15 cellular contexts compared by ENCODE assay signal in the genomic region with DNA sequence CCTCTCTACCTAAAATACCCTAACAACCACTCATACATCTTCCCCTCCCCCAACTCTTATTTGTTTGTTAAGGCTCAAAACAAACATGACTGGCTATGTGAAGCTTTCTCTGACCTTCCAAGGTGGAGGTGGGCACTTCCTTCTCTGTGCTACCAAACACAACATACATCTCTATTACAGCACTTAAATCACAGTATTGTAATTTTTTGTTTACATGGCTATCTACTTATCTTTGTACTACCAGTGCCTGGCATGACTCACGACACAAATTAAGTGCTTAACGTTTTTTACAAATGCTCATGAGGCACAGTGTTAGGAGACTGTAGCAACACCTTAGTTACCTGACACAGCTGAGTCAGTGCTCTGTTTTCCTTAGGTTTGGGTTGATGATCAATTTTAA. TPM values are rescaled to one million over a fixed set of nuclear protein-coding genes. Genes with fewer than 3 reads are reported as not detected.
DNase-seq lines count a peak whose midpoint lies in the region; ATAC-seq and TF ChIP-seq lines count a peak whose summit lies in the region.
"Had no signal": no experiment of that assay in that cellular context is flagged by ENCODE, and none has a peak within 500 bp of the region (broad histone marks: within the 10 kb centered on the region; RNA-seq: fewer than 3 reads in every experiment).

No MANE protein-coding gene starts in this region.

- 29 to 47% (median 31%) methylated on average over 2 of the region's 2 CpGs for WGBS in psoas muscle, 3 donors

- intact Hi-C loops in psoas muscle (cut with DNase I) = no loop called here

- peak in 3 of 4 donors; percentile 31 to 38 (median 34) for ATAC-seq in psoas muscle
- no peak for ATAC-seq in activated naive CD8-positive, alpha-beta T cell treated with anti-CD3 and anti-CD28 coated beads, Interleukin-2, amount 50 U/mL, for 24 hours

- H3K36me3 ChIP-seq in psoas muscle (ENCODE audit: insufficient read depth in 1 of 2, low read depth in 1 of 2) = no peaks in the 10 kb centered on the region
- H3K36me3 ChIP-seq: spleen had no signal

- H3K27ac ChIP-seq in caudate nucleus (ENCODE audit: low read depth, low read length) = peak overlapping the region; percentile 46
- H3K27ac ChIP-seq in psoas muscle = peak overlapping the region; percentile 34
- H3K27ac ChIP-seq: spleen had no signal

- H3K4me3 Mint-ChIP-seq in activated naive CD8-positive, alpha-beta T cell treated with anti-CD3 and anti-CD28 coated beads, Interleukin-2, amount 50 U/mL, for 24 hours = no peak overlapping the region
- H3K4me3 Mint-ChIP-seq: nephron had no signal

- no peak overlapping the region for H3K27ac Mint-ChIP-seq in activated naive CD8-positive, alpha-beta T cell treated with anti-CD3 and anti-CD28 coated beads, Interleukin-2, amount 50 U/mL, for 24 hours
- H3K27ac Mint-ChIP-seq: nephron had no signal

- no peaks in the 10 kb centered on the region for H3K27me3 Mint-ChIP-seq in activated naive CD8-positive, alpha-beta T cell treated with anti-CD3 and anti-CD28 coated beads, Interleukin-2, amount 50 U/mL, for 24 hours

- DNase-seq in NCI-H2107 treated with DMSO at 0.1 percent for 48 hours (lab: John Stamatoyannopoulos, UW; ENCODE audit: unreplicated experiment) (peak; percentile 39), NCI-H2107 (lab: John Stamatoyannopoulos, UW) (no peak), NCI-H345 (lab: John Stamatoyannopoulos, UW) (peak; percentile 45), caudate nucleus (lab: John Stamatoyannopoulos, UW) (no peak), psoas muscle (no peak), NCI-H446 treated with DMSO at 0.1 percent for 48 hours (lab: John Stamatoyannopoulos, UW) (no peak), GM03348 (ENCODE audit: low spot score) (no peak)
- DNase-seq in activated naive CD8-positive, alpha-beta T cell treated with anti-CD3 and anti-CD28 coated beads, Interleukin-2, amount 50 U/mL, for 24 hours = no peak
- DNase-seq: activated naive CD4-positive, alpha-beta T cell treated with anti-CD3 and anti-CD28 coated beads, Interleukin-2, amount 50 U/mL, for 16 hours; DMS79; foreskin fibroblast; kidney; spleen; T1000 had no signal

- TF ChIP-seq CTCF in psoas muscle (IDR thresholded peaks at IDR 0.05) = no peak

- H3K36me3 Mint-ChIP-seq in activated naive CD8-positive, alpha-beta T cell treated with anti-CD3 and anti-CD28 coated beads, Interleukin-2, amount 50 U/mL, for 24 hours (ENCODE audit: low read depth) = no peaks in the 10 kb centered on the region

- peaks cover 38% of the 10 kb centered on the region for H3K4me1 ChIP-seq in psoas muscle
- H3K4me1 ChIP-seq: spleen had no signal

- H3K4me3 ChIP-seq in psoas muscle = no peak overlapping the region
- H3K4me3 ChIP-seq: spleen had no signal

- H3K4me1 Mint-ChIP-seq in activated naive CD8-positive, alpha-beta T cell treated with anti-CD3 and anti-CD28 coated beads, Interleukin-2, amount 50 U/mL, for 24 hours = peaks cover 5% of the 10 kb centered on the region

- no peaks in the 10 kb centered on the region for H3K27me3 ChIP-seq in psoas muscle (ENCODE audit: insufficient read depth in 3 of 3, low read length in 2 of 3)
- H3K27me3 ChIP-seq: spleen had no signal

- H3K9me3 Mint-ChIP-seq in activated naive CD8-positive, alpha-beta T cell treated with anti-CD3 and anti-CD28 coated beads, Interleukin-2, amount 50 U/mL, for 24 hours = no peaks in the 10 kb centered on the region
- H3K9me3 Mint-ChIP-seq: nephron had no signal

- no peaks in the 10 kb centered on the region for H3K9me3 ChIP-seq in psoas muscle
- H3K9me3 ChIP-seq: spleen had no signal

RNA-seq across cellular contexts. Expression of a gene that starts 18.6 kb away (rescaled TPM):
- 10 to 100 TPM; 32.7 to 52.4 (median 36.2) TPM for total RNA-seq in psoas muscle
- polyA plus RNA-seq in psoas muscle = 10 to 100 TPM in 2 of 3 donors, 1 to 10 TPM in 1; 3.2 to 36.5 (median 11.1) TPM

Comparison
In these comparisons a context has a peak if more than half of its experiments do, and no peak if none do; other contexts are left out.
1. DNase-seq: peak in NCI-H2107 treated with DMSO at 0.1 percent for 48 hours (single experiment) and NCI-H345 (single experiment); none in NCI-H2107 (single experiment), caudate nucleus (0 of 61), psoas muscle (0 of 2), activated naive CD8-positive, alpha-beta T cell treated with anti-CD3 and anti-CD28 coated beads, Interleukin-2, amount 50 U/mL, for 24 hours (single experiment), NCI-H446 treated with DMSO at 0.1 percent for 48 hours (single experiment) and GM03348 (single experiment).